24 cellular contexts compared by ENCODE assay signal in the genomic region with DNA sequence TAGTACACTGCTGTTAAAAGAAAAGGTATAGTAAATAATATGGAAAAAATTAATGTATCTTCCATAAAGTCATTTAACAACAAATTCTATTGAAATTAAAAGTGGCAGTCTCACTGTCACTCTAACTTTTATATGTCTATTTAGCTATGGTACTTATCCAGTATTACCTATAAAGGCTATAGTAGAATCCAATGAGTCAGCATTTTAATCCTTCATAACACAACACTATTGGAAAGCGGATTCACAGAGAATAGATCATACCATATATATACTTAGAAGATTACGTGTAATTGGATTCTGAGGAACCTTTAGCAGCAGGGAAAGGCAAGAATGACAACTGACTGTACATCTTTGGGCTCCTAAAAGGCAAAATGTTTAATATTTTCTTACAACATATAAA.
DNase-seq lines count a peak whose midpoint lies in the region; ATAC-seq, FAIRE-seq and TF ChIP-seq lines count a peak whose summit lies in the region.
"Had no signal": no experiment of that assay in that cellular context is flagged by ENCODE, and none has a peak within 500 bp of the region (broad histone marks: within the 10 kb centered on the region; RNA-seq: fewer than 3 reads in every experiment).

No MANE protein-coding gene starts in this region.

- H2AFZ ChIP-seq in SU-DHL-6 (ENCODE audit: low read depth, low read length, severe bottlenecking): peak overlapping the region; percentile 48
- H2AFZ ChIP-seq: GM23338 had no signal

- H3K36me3 Mint-ChIP-seq in nephron progenitor cell (ENCODE audit: low read depth): no peaks in the 10 kb centered on the region
- H3K36me3 Mint-ChIP-seq: CD14-positive monocyte; CD8-positive, alpha-beta memory T cell had no signal

- H3K9me2 ChIP-seq in SU-DHL-6 (replicated peaks; ENCODE audit: insufficient read depth, low read length): no peaks in the 10 kb centered on the region

- no peaks in the 10 kb centered on the region for H3K9me3 Mint-ChIP-seq in nephron progenitor cell

- H3K9me3 ChIP-seq in A549: no peaks in the 10 kb centered on the region
- 0 out of 2 replicates have a peak, but pooled peaks cover 4% of the 10 kb centered on the region for H3K9me3 ChIP-seq in SU-DHL-6 (ENCODE audit: insufficient read depth, low read length)
- H3K9me3 ChIP-seq: BE2C, HAP-1 had no signal

- CTCF ChIA-PET in A549 (lab: Yijun Ruan, JAX): no interaction called here

- no peaks in the 10 kb centered on the region for H3K79me2 ChIP-seq in SU-DHL-6 (ENCODE audit: insufficient read depth, low read length)

- no peak for ATAC-seq in A549
- ATAC-seq: GM12878, GM23338 had no signal

- H3K9ac ChIP-seq in SU-DHL-6 (ENCODE audit: low read length): no peak overlapping the region
- H3K9ac ChIP-seq: BLaER1 treated with 17β-estradiol and CSF1 and Interleukin-3, amounts not matched to agents 10 nM and 100 nM had no signal

- H3K4me2 ChIP-seq in A549 (no peak overlapping the region), SU-DHL-6 (ENCODE audit: low read depth, low read length, poor library complexity, severe bottlenecking) (no peak overlapping the region)
- H3K4me2 ChIP-seq: BLaER1 treated with 17β-estradiol and CSF1 and Interleukin-3, amounts not matched to agents 10 nM and 100 nM; GM23338 had no signal

- POLR2A ChIA-PET in A549 (lab: Yijun Ruan, JAX): no interaction called here

- TF ChIP-seq POLR2A in A549 (IDR thresholded peaks at IDR 0.05; ENCODE audit: low read length): no peak

- no peak for TF ChIP-seq EP300 in A549 (IDR thresholded peaks at IDR 0.05)

- H3K4me1 ChIP-seq in A549: no peaks in the 10 kb centered on the region
- H3K4me1 ChIP-seq: BE2C; BLaER1 treated with 17β-estradiol and CSF1 and Interleukin-3, amounts not matched to agents 10 nM and 100 nM; HAP-1 had no signal

- no peak for FAIRE-seq in A549 (lab: Jason Lieb, UNC)
- FAIRE-seq: A204.1, D721Med, GM12878, H54 had no signal

- H3K27me3 ChIP-seq in SU-DHL-6 (ENCODE audit: low read length): no peaks in the 10 kb centered on the region
- H3K27me3 ChIP-seq: BE2C; BLaER1 treated with 17β-estradiol and CSF1 and Interleukin-3, amounts not matched to agents 10 nM and 100 nM had no signal

- no peak overlapping the region for H3K27ac Mint-ChIP-seq in nephron progenitor cell
- H3K27ac Mint-ChIP-seq: CD14-positive monocyte; CD4-positive, alpha-beta T cell; CD8-positive, alpha-beta memory T cell; GM23338; HFFc6 had no signal

- H3K27ac ChIP-seq in A549 (no peak overlapping the region), SU-DHL-6 (ENCODE audit: low read depth, low read length) (no peak overlapping the region)
- H3K27ac ChIP-seq: 22Rv1; BLaER1 treated with 17β-estradiol and CSF1 and Interleukin-3, amounts not matched to agents 10 nM and 100 nM had no signal

- H3K36me3 ChIP-seq in SU-DHL-6 (ENCODE audit: low read length): no peaks in the 10 kb centered on the region
- H3K36me3 ChIP-seq: BE2C; BLaER1 treated with 17β-estradiol and CSF1 and Interleukin-3, amounts not matched to agents 10 nM and 100 nM; HAP-1 had no signal

- TF ChIP-seq CTCF in A549 (IDR thresholded peaks at IDR 0.05): no peak
- TF ChIP-seq CTCF in SU-DHL-6 (IDR thresholded peaks at IDR 0.05; ENCODE audit: insufficient read depth, low read length, poor library complexity, severe bottlenecking): no peak
- no peak for TF ChIP-seq CTCF in nephron progenitor cell (IDR thresholded peaks at IDR 0.05)

- no peaks in the 10 kb centered on the region for H3K27me3 Mint-ChIP-seq in nephron progenitor cell (ENCODE audit: low read depth, poor library complexity)
- H3K27me3 Mint-ChIP-seq: CD4-positive, alpha-beta T cell; CD8-positive, alpha-beta memory T cell had no signal

- no peak for TF ChIP-seq RAD21 in A549 (conservative IDR thresholded peaks at IDR 0.05 in 1 of 2, IDR thresholded peaks at IDR 0.05 in 1 of 2)

- WGBS in A549 (ENCODE audit: missing lambda C conversion rate): 50% methylated on average over 2 of the region's 2 CpGs

- H3K4me3 Mint-ChIP-seq in nephron progenitor cell: no peak overlapping the region
- H3K4me3 Mint-ChIP-seq: CD14-positive monocyte; CD4-positive, alpha-beta T cell; CD8-positive, alpha-beta memory T cell; GM23338; HFFc6 had no signal

- H3K4me1 Mint-ChIP-seq in nephron progenitor cell: no peaks in the 10 kb centered on the region
- H3K4me1 Mint-ChIP-seq: CD14-positive monocyte; CD8-positive, alpha-beta memory T cell; GM23338 had no signal

- DNase-seq in DMS53 (lab: John Stamatoyannopoulos, UW): peak; percentile 3
- DNase-seq in DMS53 treated with DMSO at 0.1 percent for 48 hours (lab: John Stamatoyannopoulos, UW; ENCODE audit: unreplicated experiment): no peak
- DNase-seq in A549 (ENCODE audit: low read depth in 1 of 2, low spot score in 1 of 2): no peak
- DNase-seq in stimulated activated naive CD4-positive, alpha-beta T cell (lab: John Stamatoyannopoulos, UW): no peak
- DNase-seq in nephron progenitor cell: no peak
- DNase-seq: ACHN; AML-193; BE2C; CD4-positive, alpha-beta T cell; CD8-positive, alpha-beta memory T cell; DMS 273 treated with DMSO at 0.1 percent for 48 hours; DND-41; GDM1; HFFc6 had no signal

- H4K20me1 ChIP-seq in SU-DHL-6 (ENCODE audit: low read depth, low read length): no peaks in the 10 kb centered on the region
- H4K20me1 ChIP-seq: BLaER1 treated with 17β-estradiol and CSF1 and Interleukin-3, amounts not matched to agents 10 nM and 100 nM had no signal

- H3K4me3 ChIP-seq in A549 (no peak overlapping the region), SU-DHL-6 (ENCODE audit: insufficient read depth, low read length, poor library complexity, severe bottlenecking) (no peak overlapping the region)
- H3K4me3 ChIP-seq: BLaER1 treated with 17β-estradiol and CSF1 and Interleukin-3, amounts not matched to agents 10 nM and 100 nM; GM12878; GM23338; HAP-1 had no signal

- no peaks in the 10 kb centered on the region for H3F3A ChIP-seq in SU-DHL-6 (ENCODE audit: insufficient read depth)

TF ChIP-seq in A549, 52 proteins besides CTCF, POLR2A, EP300 and RAD21:
- TF ChIP-seq, protein P1, sequence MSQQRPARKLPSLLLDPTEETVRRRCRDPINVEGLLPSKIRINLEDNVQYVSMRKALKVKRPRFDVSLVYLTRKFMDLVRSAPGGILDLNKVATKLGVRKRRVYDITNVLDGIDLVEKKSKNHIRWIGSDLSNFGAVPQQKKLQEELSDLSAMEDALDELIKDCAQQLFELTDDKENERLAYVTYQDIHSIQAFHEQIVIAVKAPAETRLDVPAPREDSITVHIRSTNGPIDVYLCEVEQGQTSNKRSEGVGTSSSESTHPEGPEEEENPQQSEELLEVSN (IDR thresholded peaks at IDR 0.05; ENCODE audit: borderline replicate concordance, low read depth): no peak
- no peak for TF ChIP-seq REST (IDR thresholded peaks at IDR 0.05)
- TF ChIP-seq MAFK (IDR thresholded peaks at IDR 0.05; ENCODE audit: partially characterized antibody): peak; percentile 79
- TF ChIP-seq NFE2L2 (conservative IDR thresholded peaks at IDR 0.05; ENCODE audit: low read length): 0 out of 2 replicates have a peak, but pooled peaks have one; percentile 5
- TF ChIP-seq HOXB13 (CRISPR knock-in tag; IDR thresholded peaks at IDR 0.05; ENCODE audit: low read depth): no peak
TF ChIP-seq in A549: peak in this region for 2.
